ENCODE assay signal across 8 cellular contexts in genomic region chr10:3095373-3096139, GRCh38. TPM values are rescaled to one million over a fixed set of nuclear protein-coding genes. Genes with fewer than 3 reads are reported as not detected.
DNase-seq lines count a peak whose midpoint lies in the region; ATAC-seq, FAIRE-seq and TF ChIP-seq lines count a peak whose summit lies in the region.

No MANE protein-coding gene starts in this region.

- POLR2A ChIA-PET in HepG2 (lab: Yijun Ruan, JAX), result interaction anchor here (1.5 kb wide), 1 partner anchor 77 kb away, joined by 3 read pairs; the partner anchor contains the start of gene PITRM1

- H2AFZ ChIP-seq in HepG2 (ENCODE audit: low read length), result no peak overlapping the region

- H3K4me2 ChIP-seq in HepG2 (ENCODE audit: low read depth, low read length), result peak overlapping the region; percentile 38

- ATAC-seq in HG03064 (IDR thresholded peaks at IDR 0.05; ENCODE audit: low read depth, unreplicated experiment) (peak; percentile 78), HepG2 (peak; percentile 78)

- H3K4me1 ChIP-seq in HepG2 (ENCODE audit: insufficient read depth, low read length), result peaks cover 55% of the 10 kb centered on the region

- no peak for TF ChIP-seq POLR2A in HepG2 (IDR thresholded peaks at IDR 0.05; ENCODE audit: insufficient read depth in 1 of 2, low read depth in 2 of 2, low read length in 2 of 2)

- DNase-seq in SKM-1 treated with dmso at 0.1 percent for 144 hours (lab: John Stamatoyannopoulos, UW; ENCODE audit: unreplicated experiment) (peak; percentile 59), brain pericyte (ENCODE audit: low read depth, low spot score) (peak; percentile 85), HepG2 (ENCODE audit: low spot score) (peak; percentile 89), NCI-H82 (lab: John Stamatoyannopoulos, UW) (no peak), germinal center (ENCODE audit: low spot score) (no peak)
- peak; percentile 17 for DNase-seq in stimulated activated CD8-positive, alpha-beta memory T cell treated with anti-CD3 and anti-CD28 coated beads, Interleukin-12 subunit alpha, Interleukin-12 subunit beta, amount 100 ng/mL, for 1 hour (ENCODE audit: low read depth)

- H3K36me3 ChIP-seq in HepG2 (replicated peaks in 1 of 2; ENCODE audit: control insufficient read depth in 1 of 2, insufficient read depth in 2 of 2, low read length in 2 of 2), result no peaks in the 10 kb centered on the region

- H3K27ac ChIP-seq in HepG2 (ENCODE audit: extremely low read length, insufficient read depth, low read length), result peak overlapping the region; percentile 59

- no peaks in the 10 kb centered on the region; a peak in 1 of 5 replicates for H3K27me3 ChIP-seq in HepG2 (ENCODE audit: control insufficient read depth in 1 of 2, insufficient read depth in 2 of 2, low read length in 2 of 2)

- no peaks in the 10 kb centered on the region for H3K9me3 ChIP-seq in HepG2 (ENCODE audit: low read length)

- H3K9ac ChIP-seq in HepG2 (ENCODE audit: insufficient read depth, low read depth, low read length), result peak overlapping the region; percentile 31; the same call in 1 of the 2 replicates

- intact Hi-C loops in HepG2 (cut with micrococcal nuclease; ENCODE audit: unreplicated experiment), result no loop called here

- H3K4me3 ChIP-seq in HepG2 (replicated peaks in 1 of 3; ENCODE audit: insufficient read depth in 1 of 3, low read depth in 2 of 3, low read length in 3 of 3), result peak overlapping the region in 1 of 3 experiments; percentile 13; a peak in 1 of 6 replicates

- TF ChIP-seq RAD21 in HepG2 (CRISPR knock-in tag; IDR thresholded peaks at IDR 0.05), result no peak

- CTCF ChIA-PET in HepG2 (lab: Yijun Ruan, JAX; ENCODE audit: low intra/inter-chr PET ratio, low total read pairs), result no interaction called here

- no peaks in the 10 kb centered on the region for H3K79me2 ChIP-seq in HepG2 (ENCODE audit: insufficient read depth, low read length)

- TF ChIP-seq CTCF in HepG2 (CRISPR knock-in tag; IDR thresholded peaks at IDR 0.05), result no peak

- WGBS in HepG2 (ENCODE audit: low lambda C conversion rate), result 12% methylated on average over 17 of the region's 17 CpGs

- BruUV-seq in HepG2 (replicated peaks; lab: Mats Ljungman, UMichigan), result no TSS peak

- TF ChIP-seq EP300 in HepG2 (IDR thresholded peaks at IDR 0.05; ENCODE audit: low read depth in 2 of 2, low read length in 2 of 2), result peak in 1 of 2 experiments; percentile 62; a peak in 2 of 4 replicates
- peak; percentile 44; the same call in 1 of the 2 replicates for TF ChIP-seq EP300 in HepG2 (CRISPR knock-in tag; IDR thresholded peaks at IDR 0.05; ENCODE audit: borderline replicate concordance)

- FAIRE-seq in G401.6 (lab: Jason Lieb, UNC) (peak; percentile 93), HepG2 (lab: Jason Lieb, UNC) (peak; percentile 77)

- in situ Hi-C loops in HepG2 (cut with HindIII; ENCODE audit: extremely low pct_ligation_motif_present, low pct_unique_long_range_greater_than_20kb), result no loop called here

- H4K20me1 ChIP-seq in HepG2 (ENCODE audit: insufficient read depth, low read length), result no peaks in the 10 kb centered on the region

TF ChIP-seq in HepG2, 621 proteins besides CTCF, POLR2A, EP300 and RAD21 (continues in another document):
- TF ChIP-seq ZNF3 (CRISPR knock-in tag; IDR thresholded peaks at IDR 0.05) (no peak), ZNF567 (CRISPR knock-in tag; IDR thresholded peaks at IDR 0.05; ENCODE audit: borderline replicate concordance) (no peak), ZMYM3 (CRISPR knock-in tag; IDR thresholded peaks at IDR 0.05) (no peak), GRHL1 (CRISPR knock-in tag; conservative IDR thresholded peaks at IDR 0.05) (no peak), ZNF768 (CRISPR knock-in tag; IDR thresholded peaks at IDR 0.05) (no peak), HIC2 (CRISPR knock-in tag; IDR thresholded peaks at IDR 0.05; ENCODE audit: low read depth) (no peak), SKI (IDR thresholded peaks at IDR 0.05; ENCODE audit: partially characterized antibody) (peak; percentile 51), ZNF713 (CRISPR knock-in tag; IDR thresholded peaks at IDR 0.05) (no peak), SIX4 (CRISPR knock-in tag; IDR thresholded peaks at IDR 0.05) (no peak), MED1 (CRISPR knock-in tag; IDR thresholded peaks at IDR 0.05) (no peak), HMG20A (CRISPR knock-in tag; IDR thresholded peaks at IDR 0.05; ENCODE audit: borderline replicate concordance) (peak; percentile 67; the same call in 1 of the 2 replicates), ZFX (CRISPR knock-in tag; IDR thresholded peaks at IDR 0.05; ENCODE audit: low read depth) (no peak), RBFOX2 (IDR thresholded peaks at IDR 0.05; ENCODE audit: low read depth, low read length) (no peak), MYPOP (CRISPR knock-in tag; IDR thresholded peaks at IDR 0.05) (no peak), ZNF530 (CRISPR knock-in tag; IDR thresholded peaks at IDR 0.05; ENCODE audit: low read depth) (no peak), SAFB2 (CRISPR knock-in tag; IDR thresholded peaks at IDR 0.05; ENCODE audit: borderline replicate concordance, low read depth) (no peak), ZNF879 (CRISPR knock-in tag; IDR thresholded peaks at IDR 0.05) (no peak), ZNF569 (CRISPR knock-in tag; IDR thresholded peaks at IDR 0.05; ENCODE audit: borderline replicate concordance) (no peak), KDM4B (CRISPR knock-in tag; IDR thresholded peaks at IDR 0.05) (no peak), SYNCRIP (IDR thresholded peaks at IDR 0.05; ENCODE audit: insufficient read depth, low read depth, low read length) (no peak), MXD3 (CRISPR knock-in tag; IDR thresholded peaks at IDR 0.05) (no peak)

RNA-seq across cellular contexts. Expression of gene PFKP, which starts 28.2 kb away (rescaled TPM):
- total RNA-seq in HepG2 (2016; rRNA removed; fragmentation: Illumina TruSeq; extraction: Trizol), result 0.80 and 1.3 TPM in 2 replicates
- total RNA-seq in HepG2 (2016; cell fraction: cytosol; rRNA removed; fragmentation: Illumina TruSeq; extraction: Trizol; ENCODE audit: low read depth), result 0.26 and 0.51 TPM in 2 replicates
- total RNA-seq in HepG2 (2016; cell fraction: insoluble cytoplasmic fraction; rRNA removed; fragmentation: Illumina TruSeq; extraction: Trizol), result 0.52 and 0.78 TPM in 2 replicates
- 0.72 and 1.1 TPM in 2 replicates for total RNA-seq in HepG2 (2016; cell fraction: membrane; rRNA removed; fragmentation: Illumina TruSeq; extraction: Trizol)
- 1.5 and 2.3 TPM in 2 replicates for total RNA-seq in HepG2 (2016; cell fraction: nucleus; rRNA removed; fragmentation: Illumina TruSeq; extraction: Trizol)
- polyA plus RNA-seq in HepG2 (2011; rRNA removed), result 1.9 and 2.4 TPM in 2 replicates
- polyA plus RNA-seq in HepG2 (2011; cell fraction: cytosol; rRNA removed), result 1.1 and 2.1 TPM in 2 replicates
- polyA plus RNA-seq in HepG2 (2011; cell fraction: nucleus; rRNA removed), result 4.2 and 9.0 TPM in 2 replicates
- 1.1 and 1.3 TPM in 2 replicates for polyA plus RNA-seq in HepG2 (2012)
- 0.06 and 0.10 TPM in 2 replicates for polyA plus RNA-seq in HepG2 (2016; cell fraction: cytosol; fragmentation: Illumina TruSeq; extraction: Trizol; ENCODE audit: low read depth)
- 0.36 and 0.66 TPM in 2 replicates for polyA plus RNA-seq in HepG2 (2016; cell fraction: insoluble cytoplasmic fraction; fragmentation: Illumina TruSeq; extraction: Trizol; ENCODE audit: low read depth)
- polyA plus RNA-seq in HepG2 (2016; cell fraction: membrane; fragmentation: Illumina TruSeq; extraction: Trizol; ENCODE audit: low read depth), result 0.11 and 0.49 TPM in 2 replicates
- 0.51 and 1.1 TPM in 2 replicates for polyA plus RNA-seq in HepG2 (2016; cell fraction: nucleus; fragmentation: Illumina TruSeq; extraction: Trizol; ENCODE audit: insufficient read depth, low read depth)
- polyA minus RNA-seq in HepG2 (2011; rRNA and poly(A)+ RNA removed; ENCODE audit: low replicate concordance), result 4.4 and 87.6 TPM in 2 replicates
- 2.4 and 2.7 TPM in 2 replicates for polyA minus RNA-seq in HepG2 (2011; cell fraction: cytosol; rRNA and poly(A)+ RNA removed)
- 1.5 and 3.5 TPM in 2 replicates for polyA minus RNA-seq in HepG2 (2011; cell fraction: nucleus; rRNA and poly(A)+ RNA removed)

Comparison
In these comparisons a context has a peak if more than half of its experiments do, and no peak if none do; other contexts are left out.
1. DNase-seq: peak in SKM-1 treated with dmso at 0.1 percent for 144 hours (single experiment), brain pericyte (single experiment), HepG2 (single experiment) and stimulated activated CD8-positive, alpha-beta memory T cell treated with anti-CD3 and anti-CD28 coated beads, Interleukin-12 subunit alpha, Interleukin-12 subunit beta, amount 100 ng/mL, for 1 hour (single experiment); none in NCI-H82 (single experiment) and germinal center (single experiment).